9 cellular contexts compared by ENCODE assay signal in genomic region chr12:95462551-95462950, GRCh38.
"Had no signal": no experiment of that assay in that cellular context is flagged by ENCODE, and none has a peak within 500 bp of the region (broad histone marks: within the 10 kb centered on the region; RNA-seq: fewer than 3 reads in every experiment).

No MANE protein-coding gene starts in this region.

- H3K4me1 ChIP-seq: HAP-1 had no signal

- H3K36me3 ChIP-seq: HAP-1 had no signal

- H2AFZ ChIP-seq: GM23248 had no signal

- H3K27ac ChIP-seq: GM23248, HL-60 had no signal

- H3K9me3 ChIP-seq: HAP-1 had no signal

- H3K9ac ChIP-seq: GM23248 had no signal

- H3K4me3 ChIP-seq: GM23248, HAP-1 had no signal

- DNase-seq: GM23248, GOT3, H7, HFFc6, IMR-90, KBM-7 had no signal

- ATAC-seq: HCT116 had no signal
